8 cellular contexts compared by ENCODE assay signal in genomic region chr9:97529363-97530076, GRCh38. TPM values are rescaled to one million over a fixed set of nuclear protein-coding genes. Genes with fewer than 3 reads are reported as not detected.
DNase-seq lines count a peak whose midpoint lies in the region; ATAC-seq, FAIRE-seq and TF ChIP-seq lines count a peak whose summit lies in the region.

No MANE protein-coding gene starts in this region.

- H3K4me3 ChIP-seq in AG10803 (ENCODE audit: low read length) = no peak overlapping the region

- no peak overlapping the region for H3K27ac Mint-ChIP-seq in stimulated activated naive B cell treated with anti-CD40 and anti-IgM and Interleukin-4, amounts not matched to agents 10 μg/mL and 1 μg/mL and 100 μg/mL, for 72 hours

- peak; percentile 85 for ATAC-seq in HG03354 (IDR thresholded peaks at IDR 0.05; ENCODE audit: poor library complexity, severe bottlenecking, unreplicated experiment)
- ATAC-seq in stimulated activated naive B cell treated with anti-CD40 and anti-IgM and Interleukin-4, amounts not matched to agents 10 μg/mL and 1 μg/mL and 100 μg/mL, for 72 hours (replicated peaks) = peak; percentile 41 to 88

- TF ChIP-seq CTCF in AG10803 (conservative IDR thresholded peaks at IDR 0.05; ENCODE audit: low read length) = no peak

- H3K4me3 Mint-ChIP-seq in stimulated activated naive B cell treated with anti-CD40 and anti-IgM and Interleukin-4, amounts not matched to agents 10 μg/mL and 1 μg/mL and 100 μg/mL, for 72 hours = no peak overlapping the region

- H3K4me1 Mint-ChIP-seq in stimulated activated naive B cell treated with anti-CD40 and anti-IgM and Interleukin-4, amounts not matched to agents 10 μg/mL and 1 μg/mL and 100 μg/mL, for 72 hours = peaks cover 0 to 2% of the 10 kb centered on the region in 2 donors

- peak; percentile 72 for FAIRE-seq in GM19239 (lab: Jason Lieb, UNC)

- H3K36me3 Mint-ChIP-seq in stimulated activated naive B cell treated with anti-CD40 and anti-IgM and Interleukin-4, amounts not matched to agents 10 μg/mL and 1 μg/mL and 100 μg/mL, for 72 hours = no peaks in the 10 kb centered on the region

- DNase-seq in AG10803 (ENCODE audit: low read depth) (peak; percentile 2), GM19239 (ENCODE audit: insufficient read length, low spot score) (peak; percentile 36), NOMO-1 treated with dmso at 0.1 percent for 144 hours (lab: John Stamatoyannopoulos, UW; ENCODE audit: unreplicated experiment) (no peak), NCI-H446 treated with DMSO at 0.1 percent for 48 hours (lab: John Stamatoyannopoulos, UW) (no peak), cerebellum (ENCODE audit: low spot score) (no peak)
- no peak for DNase-seq in stimulated activated naive B cell treated with anti-CD40 and anti-IgM and Interleukin-4, amounts not matched to agents 10 μg/mL and 1 μg/mL and 100 μg/mL, for 72 hours

- peak overlapping the region; percentile 61 for H3K27ac ChIP-seq in cingulate gyrus (ENCODE audit: low read depth, low read length)

- H3K9me3 Mint-ChIP-seq in stimulated activated naive B cell treated with anti-CD40 and anti-IgM and Interleukin-4, amounts not matched to agents 10 μg/mL and 1 μg/mL and 100 μg/mL, for 72 hours = no peaks in the 10 kb centered on the region

- peaks cover 8 to 18% of the 10 kb centered on the region in 2 donors for H3K27me3 Mint-ChIP-seq in stimulated activated naive B cell treated with anti-CD40 and anti-IgM and Interleukin-4, amounts not matched to agents 10 μg/mL and 1 μg/mL and 100 μg/mL, for 72 hours

RNA-seq across cellular contexts. Expression of gene TMOD1, which starts 28.1 kb away (rescaled TPM):
- 5.4 TPM for total RNA-seq in cerebellum

Comparison
In these comparisons a context has a peak if more than half of its experiments do, and no peak if none do; other contexts are left out.
1. DNase-seq: peak in AG10803 (single experiment) and GM19239 (single experiment); none in stimulated activated naive B cell treated with anti-CD40 and anti-IgM and Interleukin-4, amounts not matched to agents 10 μg/mL and 1 μg/mL and 100 μg/mL, for 72 hours (single experiment), NOMO-1 treated with dmso at 0.1 percent for 144 hours (single experiment), NCI-H446 treated with DMSO at 0.1 percent for 48 hours (single experiment) and cerebellum (single experiment).